ENCODE assay signal across 20 cellular contexts in the genomic region with DNA sequence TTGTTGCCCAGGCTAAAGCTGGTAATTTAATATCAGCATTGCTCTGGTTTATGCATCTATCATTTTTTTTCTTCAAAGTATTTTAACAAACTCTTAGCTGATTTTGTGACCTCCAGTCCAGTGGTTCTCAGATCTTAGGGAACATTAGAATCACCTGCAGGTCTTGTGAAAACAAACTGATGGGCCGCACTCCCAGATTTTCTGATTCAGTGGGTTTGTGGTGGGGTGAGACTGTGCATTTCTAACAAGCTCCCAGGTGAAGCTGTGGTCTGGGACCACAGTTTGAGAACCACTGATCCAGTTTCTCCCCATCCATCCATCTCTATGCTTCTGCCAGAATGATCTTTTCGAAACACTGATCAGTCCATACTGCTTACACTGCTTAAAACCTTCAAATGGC.
DNase-seq lines count a peak whose midpoint lies in the region; TF ChIP-seq lines count a peak whose summit lies in the region.
"Had no signal": no experiment of that assay in that cellular context is flagged by ENCODE, and none has a peak within 500 bp of the region (broad histone marks: within the 10 kb centered on the region; RNA-seq: fewer than 3 reads in every experiment).

No MANE protein-coding gene starts in this region.

- H3K27me3 ChIP-seq in AG04450 (ENCODE audit: control insufficient read depth, insufficient read depth, low read length) (no peaks in the 10 kb centered on the region), sigmoid colon (no peaks in the 10 kb centered on the region), vagina (no peaks in the 10 kb centered on the region), H7 (ENCODE audit: control insufficient read depth, insufficient read depth, low read length) (no peaks in the 10 kb centered on the region)
- H3K27me3 ChIP-seq: BE2C, BLaER1 had no signal

- CTCF ChIA-PET in AG04450 (lab: Charles Lee) = interaction anchor here (0.9 kb wide), 1 partner anchor 1064 kb away, joined by 3 read pairs; no protein-coding TSS in a partner anchor

- H3K36me3 ChIP-seq in sigmoid colon (no peaks in the 10 kb centered on the region), vagina (no peaks in the 10 kb centered on the region), H7 (replicated peaks; ENCODE audit: control insufficient read depth, insufficient read depth, low read length) (no peaks in the 10 kb centered on the region)
- H3K36me3 ChIP-seq: BE2C, BLaER1 had no signal

- no peaks in the 10 kb centered on the region for H3K9me3 ChIP-seq in AG04450 (ENCODE audit: control insufficient read depth, insufficient read depth, low read length)
- H3K9me3 ChIP-seq in sigmoid colon = no peaks in the 10 kb centered on the region
- H3K9me3 ChIP-seq in vagina = no peaks in the 10 kb centered on the region
- H3K9me3 ChIP-seq: A549, BE2C, BLaER1 had no signal

- intact Hi-C loops in sigmoid colon (cut with DNase I) (no loop called here), vagina (cut with DNase I) (no loop called here)

- POLR2A ChIA-PET in AG04450 (lab: Yijun Ruan, JAX) = interaction anchor here (0.6 kb wide), 1 partner anchor 153 kb away, joined by 3 read pairs; no protein-coding TSS in a partner anchor

- H3K4me3 ChIP-seq in AG04450 (ENCODE audit: low read depth, low read length) (no peak overlapping the region), sigmoid colon (no peak overlapping the region), vagina (no peak overlapping the region), H7 (ENCODE audit: insufficient read depth, low read depth, low read length) (no peak overlapping the region)
- H3K4me3 ChIP-seq: A549, BLaER1, GM12878 had no signal

- TF ChIP-seq POLR2A in sigmoid colon (IDR thresholded peaks at IDR 0.05) (no peak), vagina (IDR thresholded peaks at IDR 0.05) (no peak)

- DNase-seq in AG04450 (ENCODE audit: low read depth, low spot score) = no peak
- no peak for DNase-seq in sigmoid colon
- no peak for DNase-seq in vagina (ENCODE audit: extremely low spot score in 2 of 2)
- DNase-seq in Kasumi-1 (lab: John Stamatoyannopoulos, UW) = no peak
- no peak for DNase-seq in H7
- DNase-seq: BE2C; CD4-positive, alpha-beta memory T cell; CD4-positive, CD25-positive, alpha-beta regulatory T cell; CD8-positive, alpha-beta memory T cell; COR-L47; DMS153; DMS53; DMS79; DND-41; EL; GDM1 had no signal

- TF ChIP-seq EP300 in sigmoid colon (IDR thresholded peaks at IDR 0.05) = no peak

- peak overlapping the region; percentile 58 for H3K27ac ChIP-seq in AG04450 (ENCODE audit: low read depth, low read length)
- peak overlapping the region in 3 of 4 donors; percentile 52 to 67 (median 56) for H3K27ac ChIP-seq in sigmoid colon
- peak overlapping the region; percentile 83 for H3K27ac ChIP-seq in vagina
- H3K27ac ChIP-seq: 22Rv1, BLaER1 had no signal

- H3K4me1 ChIP-seq in sigmoid colon = peaks cover 0 to 26% (median 17%) of the 10 kb centered on the region in 4 donors
- peaks cover 11% of the 10 kb centered on the region for H3K4me1 ChIP-seq in vagina
- H3K4me1 ChIP-seq: A549, BE2C, BLaER1 had no signal

- TF ChIP-seq CTCF in AG04450 (IDR thresholded peaks at IDR 0.05; ENCODE audit: low read depth, low read length) (no peak), sigmoid colon (IDR thresholded peaks at IDR 0.05) (no peak), vagina (IDR thresholded peaks at IDR 0.05) (no peak)

- 84 to 95% methylated on average over 2 of the region's 2 CpGs for WGBS in sigmoid colon, 2 donors
